In the genomic region with DNA sequence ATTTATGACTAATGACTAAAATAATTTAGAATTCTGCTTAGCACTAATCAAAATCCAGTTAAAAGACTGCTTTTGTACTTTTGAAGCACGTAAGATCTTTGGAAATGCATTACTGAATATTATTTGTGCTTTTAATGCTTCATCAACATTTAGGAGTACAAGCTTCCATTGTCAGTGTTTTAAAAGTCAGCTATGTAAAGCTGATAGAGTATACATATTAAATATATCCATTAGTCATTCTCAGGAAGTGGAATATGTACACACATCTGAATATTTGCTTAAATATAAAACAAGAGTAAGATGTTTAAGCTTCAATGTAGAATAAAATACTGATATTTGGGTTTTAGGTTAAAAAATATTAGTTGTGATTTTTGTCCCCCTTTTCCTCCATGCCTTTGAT, we compare ENCODE assay signal across 1 cellular context.
TF ChIP-seq lines count a peak whose summit lies in the region.

No MANE protein-coding gene starts in this region.

TF ChIP-seq in H1, 55 proteins besides CTCF, POLR2A, EP300 and RAD21 (continued from another document):
- TF ChIP-seq, protein P1, sequence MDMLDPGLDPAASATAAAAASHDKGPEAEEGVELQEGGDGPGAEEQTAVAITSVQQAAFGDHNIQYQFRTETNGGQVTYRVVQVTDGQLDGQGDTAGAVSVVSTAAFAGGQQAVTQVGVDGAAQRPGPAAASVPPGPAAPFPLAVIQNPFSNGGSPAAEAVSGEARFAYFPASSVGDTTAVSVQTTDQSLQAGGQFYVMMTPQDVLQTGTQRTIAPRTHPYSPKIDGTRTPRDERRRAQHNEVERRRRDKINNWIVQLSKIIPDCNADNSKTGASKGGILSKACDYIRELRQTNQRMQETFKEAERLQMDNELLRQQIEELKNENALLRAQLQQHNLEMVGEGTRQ (IDR thresholded peaks at IDR 0.05; ENCODE audit: low read length): no peak
- TF ChIP-seq E2F6 (IDR thresholded peaks at IDR 0.05) (no peak), SP4 (IDR thresholded peaks at IDR 0.05; ENCODE audit: low read length) (no peak), FOSL1 (IDR thresholded peaks at IDR 0.05; ENCODE audit: insufficient read depth, low read depth, low read length) (no peak), PHF8 (conservative IDR thresholded peaks at IDR 0.05; ENCODE audit: low read depth, low read length) (no peak), RNF2 (IDR thresholded peaks at IDR 0.05; ENCODE audit: borderline replicate concordance, low read depth, low read length, missing control alignments, poor library complexity, severe bottlenecking) (no peak), GTF2F1 (IDR thresholded peaks at IDR 0.05; ENCODE audit: borderline replicate concordance, low read depth, low read length) (no peak), POLR2AphosphoS5 (IDR thresholded peaks at IDR 0.05; ENCODE audit: low read depth, low read length) (no peak), HDAC2 (IDR thresholded peaks at IDR 0.05; ENCODE audit: borderline replicate concordance in 1 of 2, low read depth in 2 of 2, low read length in 2 of 2) (no peak), SIX5 (IDR thresholded peaks at IDR 0.05; ENCODE audit: low read depth, low read length) (no peak), CEBPB (IDR thresholded peaks at IDR 0.05; ENCODE audit: low read depth, low read length) (no peak)
